Comparison of ENCODE assay signal across 9 cellular contexts in genomic region chr10:2978111-2978510, GRCh38.
DNase-seq lines count a peak whose midpoint lies in the region; ATAC-seq, FAIRE-seq and TF ChIP-seq lines count a peak whose summit lies in the region.
"Had no signal": no experiment of that assay in that cellular context is flagged by ENCODE, and none has a peak within 500 bp of the region (broad histone marks: within the 10 kb centered on the region; RNA-seq: fewer than 3 reads in every experiment).

No MANE protein-coding gene starts in this region.

- H3K9me3 Mint-ChIP-seq in WTC11 = no peaks in the 10 kb centered on the region
- H3K9me3 Mint-ChIP-seq: T-helper 1 cell treated with Interleukin-12 subunit alpha and Interleukin-12 subunit beta and Interleukin-4 antibody, amounts not matched to agents 30 μg/mL and 1 μg/mL, for 36 hours had no signal

- no peaks in the 10 kb centered on the region for H3K36me3 Mint-ChIP-seq in WTC11

- no peaks in the 10 kb centered on the region for H3K27me3 Mint-ChIP-seq in WTC11 (ENCODE audit: low read depth)

- ATAC-seq in GM21528 (IDR thresholded peaks at IDR 0.05; ENCODE audit: low FRiP score, unreplicated experiment) (peak; percentile 61), WTC11 (peak; percentile 84), GM19328 (IDR thresholded peaks at IDR 0.05; ENCODE audit: unreplicated experiment) (no peak)

- TF ChIP-seq CTCF in WTC11 (IDR thresholded peaks at IDR 0.05) = no peak; the same call in 1 of the 2 replicates

- no peak overlapping the region for H3K4me3 Mint-ChIP-seq in WTC11
- H3K4me3 Mint-ChIP-seq: T-helper 1 cell treated with Interleukin-12 subunit alpha and Interleukin-12 subunit beta and Interleukin-4 antibody, amounts not matched to agents 30 μg/mL and 1 μg/mL, for 36 hours had no signal

- CTCF ChIA-PET in WTC11 (lab: Charles Lee) = interaction anchor here (3.0 kb wide), 1 partner anchor 49 kb away, joined by 28 read pairs; no protein-coding TSS in a partner anchor

- DNase-seq in DMS114 treated with DMSO at 0.1 percent for 48 hours (lab: John Stamatoyannopoulos, UW; ENCODE audit: unreplicated experiment) (peak; percentile 72), NCI-H1092 treated with DMSO at 0.1 percent for 48 hours (lab: John Stamatoyannopoulos, UW) (peak; percentile 74), WTC11 (ENCODE audit: low spot score) (no peak)
- no peak for DNase-seq in stimulated activated naive CD4-positive, alpha-beta T cell treated with Interleukin-2 at 50 U/mL for 16 hours (lab: John Stamatoyannopoulos, UW)
- DNase-seq in central memory CD4-positive, alpha-beta T cell = no peak

- POLR2A ChIA-PET in WTC11 (lab: Charles Lee) = no interaction called here

- peak; percentile 99 for FAIRE-seq in islet of Langerhans (lab: Jason Lieb, UNC)

- H3K27ac Mint-ChIP-seq in WTC11 = no peak overlapping the region
- H3K27ac Mint-ChIP-seq: T-helper 1 cell treated with Interleukin-12 subunit alpha and Interleukin-12 subunit beta and Interleukin-4 antibody, amounts not matched to agents 30 μg/mL and 1 μg/mL, for 36 hours had no signal

- peaks cover 23% of the 10 kb centered on the region for H3K4me1 Mint-ChIP-seq in WTC11

TF ChIP-seq in WTC11, 78 proteins besides CTCF, POLR2A, EP300 and RAD21:
- TF ChIP-seq, protein P1, sequence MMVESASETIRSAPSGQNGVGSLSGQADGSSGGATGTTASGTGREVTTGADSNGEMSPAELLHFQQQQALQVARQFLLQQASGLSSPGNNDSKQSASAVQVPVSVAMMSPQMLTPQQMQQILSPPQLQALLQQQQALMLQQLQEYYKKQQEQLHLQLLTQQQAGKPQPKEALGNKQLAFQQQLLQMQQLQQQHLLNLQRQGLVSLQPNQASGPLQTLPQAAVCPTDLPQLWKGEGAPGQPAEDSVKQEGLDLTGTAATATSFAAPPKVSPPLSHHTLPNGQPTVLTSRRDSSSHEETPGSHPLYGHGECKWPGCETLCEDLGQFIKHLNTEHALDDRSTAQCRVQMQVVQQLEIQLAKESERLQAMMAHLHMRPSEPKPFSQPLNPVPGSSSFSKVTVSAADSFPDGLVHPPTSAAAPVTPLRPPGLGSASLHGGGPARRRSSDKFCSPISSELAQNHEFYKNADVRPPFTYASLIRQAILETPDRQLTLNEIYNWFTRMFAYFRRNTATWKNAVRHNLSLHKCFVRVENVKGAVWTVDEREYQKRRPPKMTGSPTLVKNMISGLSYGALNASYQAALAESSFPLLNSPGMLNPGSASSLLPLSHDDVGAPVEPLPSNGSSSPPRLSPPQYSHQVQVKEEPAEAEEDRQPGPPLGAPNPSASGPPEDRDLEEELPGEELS (CRISPR knock-in tag; IDR thresholded peaks at IDR 0.05) = no peak
- TF ChIP-seq IRF2 (CRISPR knock-in tag; IDR thresholded peaks at IDR 0.05; ENCODE audit: borderline replicate concordance, low read depth) (no peak), GTF2I (CRISPR knock-in tag; conservative IDR thresholded peaks at IDR 0.05) (no peak), SOX15 (CRISPR knock-in tag; IDR thresholded peaks at IDR 0.05) (no peak)
- TF ChIP-seq, protein P2, sequence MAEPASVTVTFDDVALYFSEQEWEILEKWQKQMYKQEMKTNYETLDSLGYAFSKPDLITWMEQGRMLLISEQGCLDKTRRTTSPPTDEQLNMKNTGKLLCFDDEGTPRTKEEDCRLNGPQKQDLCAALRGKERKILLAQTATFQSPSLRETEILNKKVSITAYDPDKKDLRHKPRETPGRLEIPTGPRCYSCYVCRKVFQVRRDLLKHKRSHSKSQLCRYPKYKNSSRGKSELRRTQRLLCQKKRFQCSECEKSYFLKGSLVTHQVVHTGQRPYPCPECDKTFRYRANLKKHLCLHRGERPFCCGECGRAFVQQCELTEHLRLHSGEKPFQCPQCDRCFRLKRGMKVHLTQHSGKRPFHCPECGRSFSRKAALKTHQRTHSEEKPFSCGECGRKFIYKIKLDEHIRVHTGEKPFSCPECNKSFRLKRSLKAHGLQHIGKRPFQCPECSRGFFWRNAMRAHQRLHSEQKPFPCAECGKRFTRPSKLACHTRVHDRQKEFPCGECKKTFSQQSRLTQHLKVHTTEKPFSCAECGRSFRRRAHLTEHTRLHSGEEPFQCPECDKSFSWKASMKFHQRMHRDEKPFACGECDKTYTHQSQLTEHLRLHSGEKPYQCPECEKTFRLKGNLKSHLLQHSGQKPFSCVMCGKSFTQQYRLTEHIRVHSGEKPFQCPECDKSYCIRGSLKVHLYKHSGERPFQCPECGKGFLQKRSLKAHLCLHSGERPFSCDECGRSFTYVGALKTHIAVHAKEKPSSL (CRISPR knock-in tag; conservative IDR thresholded peaks at IDR 0.05) = no peak
- TF ChIP-seq, protein P3, sequence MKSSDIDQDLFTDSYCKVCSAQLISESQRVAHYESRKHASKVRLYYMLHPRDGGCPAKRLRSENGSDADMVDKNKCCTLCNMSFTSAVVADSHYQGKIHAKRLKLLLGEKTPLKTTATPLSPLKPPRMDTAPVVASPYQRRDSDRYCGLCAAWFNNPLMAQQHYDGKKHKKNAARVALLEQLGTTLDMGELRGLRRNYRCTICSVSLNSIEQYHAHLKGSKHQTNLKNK (CRISPR knock-in tag; IDR thresholded peaks at IDR 0.05) = no peak

Comparison
In these comparisons a context has a peak if more than half of its experiments do, and no peak if none do; other contexts are left out.
1. DNase-seq: peak in DMS114 treated with DMSO at 0.1 percent for 48 hours (single experiment) and NCI-H1092 treated with DMSO at 0.1 percent for 48 hours (single experiment); none in WTC11 (single experiment), stimulated activated naive CD4-positive, alpha-beta T cell treated with Interleukin-2 at 50 U/mL for 16 hours (single experiment) and central memory CD4-positive, alpha-beta T cell (single experiment).